18 cellular contexts compared by ENCODE assay signal in genomic region chr12:32686340-32686739, GRCh38. TPM values are rescaled to one million over a fixed set of nuclear protein-coding genes. Genes with fewer than 3 reads are reported as not detected.
A peak's percentile ranks its signal among the peaks of the same experiment; 100 is the strongest.
DNase-seq lines count a peak whose midpoint lies in the region; ATAC-seq and TF ChIP-seq lines count a peak whose summit lies in the region.
"Had no signal": no experiment of that assay in that cellular context is flagged by ENCODE, and none has a peak within 500 bp of the region (broad histone marks: within the 10 kb centered on the region; RNA-seq: fewer than 3 reads in every experiment).

No MANE protein-coding gene starts in this region.

- H3K4me1 ChIP-seq in Karpas-422 (ENCODE audit: low read length) = peaks cover 3% of the 10 kb centered on the region; the same call in 1 of the 2 replicates
- H3K4me1 ChIP-seq in upper lobe of right lung = no peaks in the 10 kb centered on the region
- H3K4me1 ChIP-seq: Caco-2 had no signal

- no peak overlapping the region for H2AFZ ChIP-seq in Karpas-422 (ENCODE audit: low read length)

- H3K9ac ChIP-seq in Karpas-422 (ENCODE audit: low read length) = no peak overlapping the region
- H3K9ac ChIP-seq: BLaER1 treated with 17β-estradiol and CSF1 and Interleukin-3, amounts not matched to agents 10 nM and 100 nM had no signal

- peaks cover 99% of the 10 kb centered on the region for H3K79me2 ChIP-seq in Karpas-422 (ENCODE audit: low read length)

- no peaks in the 10 kb centered on the region for H3K9me3 Mint-ChIP-seq in activated T-cell treated with anti-CD3 and anti-CD28 coated beads, Interleukin-2, amount 50 U/mL, for 24 hours
- no peaks in the 10 kb centered on the region for H3K9me3 Mint-ChIP-seq in activated T-helper 17 cell treated with anti-CD3 and anti-CD28 coated beads, Interleukin-2, amount 50 U/mL, for 72 hours
- H3K9me3 Mint-ChIP-seq: CD4-positive, alpha-beta T cell; CD8-positive, alpha-beta T cell had no signal

- H3K4me3 ChIP-seq in Karpas-422 (ENCODE audit: low read length) = no peak overlapping the region
- H3K4me3 ChIP-seq in upper lobe of right lung = no peak overlapping the region
- H3K4me3 ChIP-seq: BLaER1 treated with 17β-estradiol and CSF1 and Interleukin-3, amounts not matched to agents 10 nM and 100 nM had no signal

- H3K27me3 Mint-ChIP-seq in activated T-cell treated with anti-CD3 and anti-CD28 coated beads, Interleukin-2, amount 50 U/mL, for 24 hours = no peaks in the 10 kb centered on the region
- no peaks in the 10 kb centered on the region for H3K27me3 Mint-ChIP-seq in activated T-helper 17 cell treated with anti-CD3 and anti-CD28 coated beads, Interleukin-2, amount 50 U/mL, for 72 hours
- H3K27me3 Mint-ChIP-seq: B cell; CD4-positive, alpha-beta T cell had no signal

- H3K27me3 ChIP-seq in Karpas-422 (ENCODE audit: low read length) (no peaks in the 10 kb centered on the region), upper lobe of right lung (no peaks in the 10 kb centered on the region)
- H3K27me3 ChIP-seq: BLaER1 treated with 17β-estradiol and CSF1 and Interleukin-3, amounts not matched to agents 10 nM and 100 nM had no signal

- H3K27ac Mint-ChIP-seq in activated T-cell treated with anti-CD3 and anti-CD28 coated beads, Interleukin-2, amount 50 U/mL, for 24 hours = peak overlapping the region; percentile 44
- no peak overlapping the region for H3K27ac Mint-ChIP-seq in activated T-helper 17 cell treated with anti-CD3 and anti-CD28 coated beads, Interleukin-2, amount 50 U/mL, for 72 hours
- H3K27ac Mint-ChIP-seq: B cell; CD4-positive, alpha-beta T cell; CD8-positive, alpha-beta T cell had no signal

- H3K36me3 ChIP-seq in Karpas-422 (ENCODE audit: insufficient read depth, low read length) (peaks cover 22% of the 10 kb centered on the region; the same call in 1 of the 2 replicates), upper lobe of right lung (no peaks in the 10 kb centered on the region)

- H3K36me3 Mint-ChIP-seq in activated T-cell treated with anti-CD3 and anti-CD28 coated beads, Interleukin-2, amount 50 U/mL, for 24 hours (ENCODE audit: low read depth) = peaks cover 70% of the 10 kb centered on the region
- peaks cover 42% of the 10 kb centered on the region for H3K36me3 Mint-ChIP-seq in activated T-helper 17 cell treated with anti-CD3 and anti-CD28 coated beads, Interleukin-2, amount 50 U/mL, for 72 hours (ENCODE audit: low read depth)

- H3K4me1 Mint-ChIP-seq in activated T-cell treated with anti-CD3 and anti-CD28 coated beads, Interleukin-2, amount 50 U/mL, for 24 hours (ENCODE audit: low read depth) = peaks cover 47% of the 10 kb centered on the region
- H3K4me1 Mint-ChIP-seq in activated T-helper 17 cell treated with anti-CD3 and anti-CD28 coated beads, Interleukin-2, amount 50 U/mL, for 72 hours = peaks cover 15% of the 10 kb centered on the region

- no peaks in the 10 kb centered on the region for H3K9me3 ChIP-seq in Karpas-422 (ENCODE audit: low read length)
- no peaks in the 10 kb centered on the region for H3K9me3 ChIP-seq in upper lobe of right lung
- H3K9me3 ChIP-seq: Caco-2 had no signal

- ATAC-seq in activated T-helper 17 cell treated with anti-CD3 and anti-CD28 coated beads, Interleukin-2, amount 50 U/mL, for 72 hours (replicated peaks) = peak; percentile 37
- ATAC-seq in upper lobe of right lung = no peak
- ATAC-seq: CD8-positive, alpha-beta T cell had no signal

- no peak overlapping the region for H3K4me3 Mint-ChIP-seq in activated T-cell treated with anti-CD3 and anti-CD28 coated beads, Interleukin-2, amount 50 U/mL, for 24 hours
- no peak overlapping the region for H3K4me3 Mint-ChIP-seq in activated T-helper 17 cell treated with anti-CD3 and anti-CD28 coated beads, Interleukin-2, amount 50 U/mL, for 72 hours
- H3K4me3 Mint-ChIP-seq: B cell; CD4-positive, alpha-beta T cell; CD8-positive, alpha-beta T cell had no signal

- no peak overlapping the region for H3K4me2 ChIP-seq in Karpas-422 (ENCODE audit: low read depth, low read length, poor library complexity, severe bottlenecking)
- H3K4me2 ChIP-seq: BLaER1 treated with 17β-estradiol and CSF1 and Interleukin-3, amounts not matched to agents 10 nM and 100 nM had no signal

- H3K27ac ChIP-seq in Karpas-422 (ENCODE audit: low read length) (no peak overlapping the region), upper lobe of right lung (no peak overlapping the region)
- H3K27ac ChIP-seq: BLaER1 treated with 17β-estradiol and CSF1 and Interleukin-3, amounts not matched to agents 10 nM and 100 nM; C4-2B had no signal

- DNase-seq in activated T-cell treated with anti-CD3 and anti-CD28 coated beads, Interleukin-2, amount 50 U/mL, for 24 hours = no peak
- DNase-seq in activated T-cell treated with anti-CD3 and anti-CD28 coated beads, Interleukin-2, amount 50 U/mL, for 1 hour = no peak
- DNase-seq in Karpas-422 (peak; percentile 37), upper lobe of right lung (no peak), AG08395 (ENCODE audit: low spot score) (no peak)
- DNase-seq: 8988T; ACHN; AML-193; Caco-2; Calu3; CD4-positive, alpha-beta T cell; CD8-positive, alpha-beta T cell; DMS79 treated with DMSO at 0.1 percent for 48 hours; GF-D8 had no signal

- intact Hi-C loops in upper lobe of right lung (cut with DNase I) = no loop called here

- H3K9me2 ChIP-seq in Karpas-422 (replicated peaks; ENCODE audit: insufficient read depth, low read length) = no peaks in the 10 kb centered on the region

- H4K20me1 ChIP-seq in Karpas-422 (ENCODE audit: insufficient read depth, low read depth, low read length) = 0 out of 2 replicates have a peak, but pooled peaks cover 3% of the 10 kb centered on the region

- no peak for TF ChIP-seq CTCF in upper lobe of right lung (IDR thresholded peaks at IDR 0.05)

RNA-seq across cellular contexts. Expression of gene DNM1L, which starts 7.2 kb away (rescaled TPM):
- 43.4 and 95.2 TPM in 2 replicates for total RNA-seq in Karpas-422 (2014; rRNA removed; shearing (Covaris generic); ENCODE audit: low replicate concordance)
- 10 to 100 TPM; 44.7 to 67.6 TPM for total RNA-seq in activated T-helper 17 cell treated with anti-CD3 and anti-CD28 coated beads, Interleukin-2, amount 50 U/mL, for 72 hours
- 48.5 TPM for total RNA-seq in upper lobe of right lung
